10 cellular contexts compared by ENCODE assay signal in genomic region chr7:57305192-57305748, GRCh38.
A peak's percentile ranks its signal among the peaks of the same experiment; 100 is the strongest.
DNase-seq lines count a peak whose midpoint lies in the region; ATAC-seq and TF ChIP-seq lines count a peak whose summit lies in the region.
"Had no signal": no experiment of that assay in that cellular context is flagged by ENCODE, and none has a peak within 500 bp of the region (broad histone marks: within the 10 kb centered on the region; RNA-seq: fewer than 3 reads in every experiment).

No MANE protein-coding gene starts in this region.

- DNase-seq in heart left ventricle (no peak), Right ventricle myocardium inferior (ENCODE audit: missing footprints) (no peak), OCI-M1 (lab: John Stamatoyannopoulos, UW) (peak; percentile 0), fibroblast of villous mesenchyme (ENCODE audit: low read depth) (no peak), SKM-1 treated with dmso at 0.1 percent for 144 hours (lab: John Stamatoyannopoulos, UW; ENCODE audit: unreplicated experiment) (no peak), GDM1 (lab: John Stamatoyannopoulos, UW) (no peak)
- DNase-seq: activated CD4-positive, CD25-positive, alpha-beta regulatory T cell; NCI-H1105 treated with DMSO at 0.1 percent for 48 hours had no signal

- no peak overlapping the region for H3K27ac ChIP-seq in heart left ventricle

- TF ChIP-seq POLR2A in heart left ventricle (IDR thresholded peaks at IDR 0.05), result no peak

- H3K4me3 ChIP-seq in heart left ventricle (no peak overlapping the region), fibroblast of villous mesenchyme (ENCODE audit: low read depth, low read length) (no peak overlapping the region)

- ATAC-seq in heart left ventricle (peak; percentile 52 to 65 (median 56)), Right ventricle myocardium inferior (no peak), GM19035 (IDR thresholded peaks at IDR 0.05; ENCODE audit: unreplicated experiment) (no peak), GM18867 (IDR thresholded peaks at IDR 0.05; ENCODE audit: unreplicated experiment) (no peak)

- intact Hi-C loops in heart left ventricle (cut with DNase I) (loop anchor here in 5 of 10 donors (5.0 kb wide), 2 partner anchors 172 to 177 kb away; no protein-coding TSS in a partner anchor), Right ventricle myocardium inferior (cut with DNase I) (no loop called here)

- TF ChIP-seq CTCF in heart left ventricle (IDR thresholded peaks at IDR 0.05) (peak; percentile 19 to 62 (median 49)), fibroblast of villous mesenchyme (IDR thresholded peaks at IDR 0.05; ENCODE audit: insufficient read depth, low read depth, low read length) (peak; percentile 15)

- no peaks in the 10 kb centered on the region for H3K4me1 ChIP-seq in heart left ventricle

- H3K27me3 ChIP-seq in heart left ventricle, result no peaks in the 10 kb centered on the region

- H3K36me3 ChIP-seq in heart left ventricle, result no peaks in the 10 kb centered on the region

- peaks cover 0 to 16% (median 0%) of the 10 kb centered on the region in 12 donors for H3K9me3 ChIP-seq in heart left ventricle

- 49 to 55% (median 50%) methylated on average over 13 to 17 of the region's 17 CpGs for WGBS in heart left ventricle, 4 donors

Comparison
In these comparisons a context has a peak if more than half of its experiments do, and no peak if none do; other contexts are left out.
1. ATAC-seq: peak in heart left ventricle (4 of 4); none in Right ventricle myocardium inferior (single experiment), GM19035 (single experiment) and GM18867 (single experiment).